Comparison of ENCODE assay signal across 8 cellular contexts in genomic region chr18:58180738-58181353, GRCh38.
DNase-seq lines count a peak whose midpoint lies in the region; ATAC-seq and TF ChIP-seq lines count a peak whose summit lies in the region.

No MANE protein-coding gene starts in this region.

- H3K27me3 ChIP-seq in Karpas-422 (ENCODE audit: low read length) = no peaks in the 10 kb centered on the region
- H3K27me3 ChIP-seq in SJCRH30 = no peaks in the 10 kb centered on the region
- H3K27me3 ChIP-seq in left ventricle myocardium inferior (ENCODE audit: low read depth) = no peaks in the 10 kb centered on the region

- H3K36me3 ChIP-seq in Karpas-422 (ENCODE audit: insufficient read depth, low read length) = no peaks in the 10 kb centered on the region
- H3K36me3 ChIP-seq in SJCRH30 = no peaks in the 10 kb centered on the region
- no peaks in the 10 kb centered on the region for H3K36me3 ChIP-seq in left ventricle myocardium inferior

- H3K9me3 ChIP-seq in Karpas-422 (ENCODE audit: low read length) (no peaks in the 10 kb centered on the region), SJCRH30 (replicated peaks) (no peaks in the 10 kb centered on the region), left ventricle myocardium inferior (replicated peaks) (no peaks in the 10 kb centered on the region)

- peak; percentile 90 for TF ChIP-seq CTCF in left ventricle myocardium inferior (IDR thresholded peaks at IDR 0.05; ENCODE audit: borderline replicate concordance)

- ATAC-seq in GM21737 (IDR thresholded peaks at IDR 0.05; ENCODE audit: unreplicated experiment) = no peak

- no peak overlapping the region for H2AFZ ChIP-seq in Karpas-422 (ENCODE audit: low read length)

- H3K27ac ChIP-seq in Karpas-422 (ENCODE audit: low read length) = no peak overlapping the region
- H3K27ac ChIP-seq in SJCRH30 = no peak overlapping the region
- H3K27ac ChIP-seq in left ventricle myocardium inferior (replicated peaks) = no peak overlapping the region

- H3K79me2 ChIP-seq in Karpas-422 (ENCODE audit: low read length) = no peaks in the 10 kb centered on the region

- H3K4me3 ChIP-seq in Karpas-422 (ENCODE audit: low read length) (no peak overlapping the region), SJCRH30 (no peak overlapping the region), left ventricle myocardium inferior (no peak overlapping the region)

- no peak overlapping the region for H3K9ac ChIP-seq in Karpas-422 (ENCODE audit: low read length)

- H3K4me2 ChIP-seq in Karpas-422 (ENCODE audit: low read depth, low read length, poor library complexity, severe bottlenecking) = no peak overlapping the region

- peaks cover 11% of the 10 kb centered on the region for H4K20me1 ChIP-seq in Karpas-422 (ENCODE audit: insufficient read depth, low read depth, low read length)

- peak; percentile 36 for DNase-seq in Daoy (ENCODE audit: low read depth)
- DNase-seq in Karpas-422 = peak; percentile 84
- DNase-seq in SJCRH30 = peak; percentile 13 to 69
- peak; percentile 4 to 48 (median 21) for DNase-seq in activated naive CD4-positive, alpha-beta T cell (lab: John Stamatoyannopoulos, UW)
- no peak for DNase-seq in left ventricle myocardium inferior
- peak; percentile 30 to 61 (median 45) for DNase-seq in stimulated activated CD4-positive, alpha-beta T cell treated with anti-CD3 and anti-CD28 coated beads, Interleukin-12 subunit alpha, Interleukin-12 subunit beta, amount 100 ng/mL, for 48 hours (ENCODE audit: low read depth in 2 of 3, low spot score in 1 of 3)
- no peak for DNase-seq in NCI-H1048 (lab: John Stamatoyannopoulos, UW)

- no peaks in the 10 kb centered on the region for H3K4me1 ChIP-seq in Karpas-422 (ENCODE audit: low read length)
- H3K4me1 ChIP-seq in SJCRH30 = no peaks in the 10 kb centered on the region
- H3K4me1 ChIP-seq in left ventricle myocardium inferior = peaks cover 5% of the 10 kb centered on the region

- intact Hi-C loops in left ventricle myocardium inferior (cut with micrococcal nuclease) = no loop called here

- no peaks in the 10 kb centered on the region for H3K9me2 ChIP-seq in Karpas-422 (replicated peaks; ENCODE audit: insufficient read depth, low read length)

Comparison
In these comparisons a context has a peak if more than half of its experiments do, and no peak if none do; other contexts are left out.
1. DNase-seq: peak in Daoy (single experiment), Karpas-422 (single experiment), SJCRH30 (2 of 2), activated naive CD4-positive, alpha-beta T cell (4 of 4) and stimulated activated CD4-positive, alpha-beta T cell treated with anti-CD3 and anti-CD28 coated beads, Interleukin-12 subunit alpha, Interleukin-12 subunit beta, amount 100 ng/mL, for 48 hours (3 of 3); none in left ventricle myocardium inferior (single experiment) and NCI-H1048 (single experiment).